Comparison of ENCODE assay signal across 19 cellular contexts in the genomic region with DNA sequence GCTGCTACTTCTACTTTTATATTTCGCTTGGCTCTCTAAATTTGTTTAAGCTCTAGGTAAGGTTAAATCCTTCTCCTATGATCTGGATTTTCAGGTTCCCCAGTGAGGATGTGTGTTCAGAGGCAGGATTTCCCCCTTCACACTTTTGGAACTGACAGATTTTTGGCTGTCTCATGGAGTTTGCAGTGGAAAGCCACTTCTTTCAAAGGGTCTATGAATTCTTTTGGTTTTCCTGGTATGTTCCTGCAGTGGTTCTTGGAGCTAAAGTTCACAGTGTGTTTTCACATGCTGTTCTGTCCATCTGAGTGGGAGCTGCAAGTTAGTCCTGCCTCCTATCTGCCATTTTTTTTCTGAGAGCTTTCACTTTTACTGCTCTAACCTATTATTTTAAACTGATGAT.
A peak's percentile ranks its signal among the peaks of the same experiment; 100 is the strongest.
DNase-seq lines count a peak whose midpoint lies in the region; ATAC-seq and TF ChIP-seq lines count a peak whose summit lies in the region.
"Had no signal": no experiment of that assay in that cellular context is flagged by ENCODE, and none has a peak within 500 bp of the region (broad histone marks: within the 10 kb centered on the region; RNA-seq: fewer than 3 reads in every experiment).

No MANE protein-coding gene starts in this region.

- no peaks in the 10 kb centered on the region for H3K36me3 ChIP-seq in adipocyte (ENCODE audit: control insufficient read depth, insufficient read depth, low read length, severe bottlenecking)

- H3K9ac ChIP-seq in adipocyte (ENCODE audit: low read length): no peak overlapping the region
- H3K9ac ChIP-seq: KMS-11 had no signal

- in situ Hi-C loops in astrocyte of the spinal cord (cut with HindIII; ENCODE audit: low sequenced_read_pairs): no loop called here

- H3K4me1 ChIP-seq in adipocyte (ENCODE audit: control insufficient read depth, insufficient read depth, low read length): no peaks in the 10 kb centered on the region

- peak; percentile 5 for DNase-seq in adipocyte (ENCODE audit: low read depth)
- DNase-seq in astrocyte of the spinal cord (ENCODE audit: low read depth, low spot score): peak; percentile 58
- peak; percentile 26 for DNase-seq in iris pigment epithelial cell (ENCODE audit: low read depth)
- DNase-seq in smooth muscle cell of the brain vasculature (ENCODE audit: low read depth, low spot score): peak; percentile 49
- no peak for DNase-seq in activated CD4-positive, alpha-beta T cell treated with anti-CD3 and anti-CD28 coated beads for 48 hours
- no peak for DNase-seq in DMS53 (lab: John Stamatoyannopoulos, UW)
- DNase-seq: CD4-positive, CD25-positive, alpha-beta regulatory T cell; DMS79 treated with DMSO at 0.1 percent for 48 hours; IMR-90; NCI-H1105 treated with DMSO at 0.1 percent for 48 hours; NCI-H2029 treated with DMSO at 0.1 percent for 48 hours; NCI-H226; NCI-H510A treated with DMSO at 0.1 percent for 48 hours; NCI-H774; NK-92 treated with Interleukin-12 subunit alpha and Interleukin-12 subunit beta, amount 100 ng/mL, for 24 hours; SIG-M5 had no signal

- no peaks in the 10 kb centered on the region for H3K27me3 ChIP-seq in adipocyte (replicated peaks; ENCODE audit: control insufficient read depth, insufficient read depth, low read length)

- H3K4me3 ChIP-seq in adipocyte (ENCODE audit: low read length) (no peak overlapping the region), astrocyte of the spinal cord (ENCODE audit: low read depth, low read length) (no peak overlapping the region)
- H3K4me3 ChIP-seq: GM12878 had no signal

- TF ChIP-seq CTCF in astrocyte of the spinal cord (IDR thresholded peaks at IDR 0.05; ENCODE audit: low read depth, low read length): no peak

- no peak for ATAC-seq in GM18873 (IDR thresholded peaks at IDR 0.05; ENCODE audit: low FRiP score, unreplicated experiment)
- ATAC-seq: GM12878 had no signal

- peaks cover 14% of the 10 kb centered on the region for H3K9me3 ChIP-seq in adipocyte (ENCODE audit: control insufficient read depth, low read length)

Comparison
In these comparisons a context has a peak if more than half of its experiments do, and no peak if none do; other contexts are left out.
1. DNase-seq: peak in adipocyte (single experiment), astrocyte of the spinal cord (single experiment), iris pigment epithelial cell (single experiment) and smooth muscle cell of the brain vasculature (single experiment); none in activated CD4-positive, alpha-beta T cell treated with anti-CD3 and anti-CD28 coated beads for 48 hours (single experiment) and DMS53 (single experiment).